In the genomic region with DNA sequence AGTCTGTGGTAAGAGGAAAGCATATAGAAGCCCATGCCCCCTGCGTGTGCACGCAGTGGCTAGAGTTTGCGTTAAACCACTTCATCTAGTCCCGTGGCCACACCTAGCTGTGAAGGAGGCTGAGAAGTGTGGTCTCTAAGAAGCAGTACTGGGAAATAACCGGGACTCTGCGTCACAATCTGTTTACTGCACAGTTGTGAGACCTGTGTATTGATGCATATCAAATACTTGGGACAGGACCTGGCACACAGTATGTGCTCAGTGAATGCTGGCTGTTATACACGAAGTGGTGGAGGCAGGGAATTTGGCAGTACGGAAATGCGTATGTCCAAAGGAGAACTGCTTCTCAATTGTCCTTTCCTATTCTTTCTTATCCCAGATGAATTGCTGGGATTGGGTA, we compare ENCODE assay signal across 26 cellular contexts.
"Had no signal": no experiment of that assay in that cellular context is flagged by ENCODE, and none has a peak within 500 bp of the region (broad histone marks: within the 10 kb centered on the region; RNA-seq: fewer than 3 reads in every experiment).

No MANE protein-coding gene starts in this region.

- FAIRE-seq: keratinocyte had no signal

- H3K27ac ChIP-seq: body of pancreas, cardiac muscle cell, skin epidermis, thyroid gland, upper lobe of left lung, vagina had no signal

- ATAC-seq: activated CD8-positive, alpha-beta memory T cell treated with anti-CD3 and anti-CD28 coated beads, Interleukin-2, amount 10 ng/mL, durations not matched to agents 7 days and 5 days; activated CD8-positive, alpha-beta T cell treated with anti-CD3 and anti-CD28 coated beads, Interleukin-2, amount 10 ng/mL, durations not matched to agents 7 days and 5 days; body of pancreas; effector memory CD8-positive, alpha-beta T cell; esophagus mucosa; left lobe of liver; natural killer cell treated with Interleukin-12 subunit alpha and Interleukin-12 subunit beta and Interleukin-15 and Interleukin-18, amount 100 ng/mL, for 72 hours; sciatic nerve had no signal

- H3K36me3 ChIP-seq: cardiac muscle cell, thyroid gland, upper lobe of left lung, vagina had no signal

- H3K4me3 ChIP-seq: body of pancreas, cardiac muscle cell, lung, mucosa of descending colon, skin epidermis, thyroid gland, upper lobe of left lung, vagina had no signal

- H3K27me3 ChIP-seq: body of pancreas, cardiac muscle cell, thyroid gland, upper lobe of left lung, vagina had no signal

- DNase-seq: activated CD4-positive, alpha-beta T cell treated with anti-CD3 and anti-CD28 coated beads for 36 hours; activated CD4-positive, CD25-positive, alpha-beta regulatory T cell; activated CD8-positive, alpha-beta memory T cell treated with anti-CD3 and anti-CD28 coated beads, Interleukin-2, amount 10 ng/mL, durations not matched to agents 7 days and 5 days; activated CD8-positive, alpha-beta T cell treated with anti-CD3 and anti-CD28 coated beads, Interleukin-2, amount 10 ng/mL, durations not matched to agents 7 days and 5 days; activated naive CD4-positive, alpha-beta T cell treated with Interleukin-2 at 50 U/mL for 16 hours; activated T-cell treated with anti-CD3 and anti-CD28 coated beads, Interleukin-2, amount 50 U/mL, for 48 hours; anterior cingulate cortex; body of pancreas; cortex of kidney; effector memory CD8-positive, alpha-beta T cell; foreskin fibroblast; head of caudate nucleus; hippocampal formation; mucosa of descending colon; stimulated activated CD4-positive, alpha-beta T cell treated with anti-CD3 and anti-CD28 coated beads, Interleukin-4, amount 100 ng/mL, for 24 hours; thyroid gland; upper lobe of left lung had no signal

- H3K9me3 ChIP-seq: body of pancreas, mucosa of descending colon, thyroid gland, upper lobe of left lung, vagina had no signal

- H3K4me1 ChIP-seq: body of pancreas, thyroid gland, upper lobe of left lung, vagina had no signal
